Comparison of ENCODE assay signal across 18 cellular contexts in genomic region chr10:131738396-131738735, GRCh38.
DNase-seq lines count a peak whose midpoint lies in the region; ATAC-seq, FAIRE-seq and TF ChIP-seq lines count a peak whose summit lies in the region.
"Had no signal": no experiment of that assay in that cellular context is flagged by ENCODE, and none has a peak within 500 bp of the region (broad histone marks: within the 10 kb centered on the region; RNA-seq: fewer than 3 reads in every experiment).

No MANE protein-coding gene starts in this region.

- no peak for FAIRE-seq in small intestine (lab: Jason Lieb, UNC)
- FAIRE-seq: GM19239 had no signal

- peaks cover 4% of the 10 kb centered on the region for H3K27me3 Mint-ChIP-seq in neural progenitor cell (ENCODE audit: insufficient read depth, low read depth)
- H3K27me3 Mint-ChIP-seq: B cell, IgD-negative memory B cell had no signal

- intact Hi-C loops in dorsolateral prefrontal cortex (cut with DNase I), result no loop called here

- H3K9me3 ChIP-seq in RWPE2 (ENCODE audit: severe bottlenecking), result peaks cover 3% of the 10 kb centered on the region
- H3K9me3 ChIP-seq in neural progenitor cell (ENCODE audit: low read depth), result no peaks in the 10 kb centered on the region
- no peaks in the 10 kb centered on the region for H3K9me3 ChIP-seq in small intestine (ENCODE audit: control insufficient read depth, low read depth)
- H3K9me3 ChIP-seq: SJCRH30 had no signal

- no peaks in the 10 kb centered on the region for H3K79me2 ChIP-seq in neural progenitor cell (ENCODE audit: low read depth)

- H3K4me2 ChIP-seq in neural progenitor cell, result no peak overlapping the region

- 49 to 58% (median 49%) methylated on average over 11 of the region's 11 CpGs for WGBS in small intestine, 3 donors

- H3K4me1 ChIP-seq in RWPE2 (ENCODE audit: insufficient read depth, poor library complexity, severe bottlenecking) (no peaks in the 10 kb centered on the region), neural progenitor cell (peaks cover 6% of the 10 kb centered on the region), small intestine (ENCODE audit: control insufficient read depth in 2 of 2, insufficient read depth in 1 of 2, low read depth in 1 of 2, low read length in 1 of 2) (no peaks in the 10 kb centered on the region)
- H3K4me1 ChIP-seq: SJCRH30 had no signal

- ATAC-seq in RWPE2 (ENCODE audit: low read depth) (no peak), GM21447 (IDR thresholded peaks at IDR 0.05; ENCODE audit: unreplicated experiment) (no peak)

- H3K4me3 Mint-ChIP-seq in neural progenitor cell, result no peak overlapping the region
- H3K4me3 Mint-ChIP-seq: B cell; CD4-positive, alpha-beta memory T cell; IgD-negative memory B cell had no signal

- TF ChIP-seq CTCF in RWPE2 (IDR thresholded peaks at IDR 0.05; ENCODE audit: poor library complexity, severe bottlenecking) (no peak), dorsolateral prefrontal cortex (IDR thresholded peaks at IDR 0.05 in 54 of 56, conservative IDR thresholded peaks at IDR 0.05 in 2 of 56; ENCODE audit: low read depth in 1 of 56, partially characterized antibody in 56 of 56) (no peak), neural progenitor cell (IDR thresholded peaks at IDR 0.05) (no peak)

- H3K27ac Mint-ChIP-seq in neural progenitor cell, result no peak overlapping the region
- H3K27ac Mint-ChIP-seq: B cell; CD4-positive, alpha-beta memory T cell; IgD-negative memory B cell had no signal

- no peaks in the 10 kb centered on the region for H3F3A ChIP-seq in neural progenitor cell (ENCODE audit: low read depth)

- H3K4me1 Mint-ChIP-seq in neural progenitor cell, result peaks cover 15% of the 10 kb centered on the region
- H3K4me1 Mint-ChIP-seq: CD4-positive, alpha-beta memory T cell; IgD-negative memory B cell had no signal

- H3K27ac ChIP-seq in RWPE2 (ENCODE audit: poor library complexity, severe bottlenecking) (no peak overlapping the region), dorsolateral prefrontal cortex (peak overlapping the region in 35 of 59 donors; percentile 12 to 83 (median 54)), neural progenitor cell (no peak overlapping the region), temporal lobe (ENCODE audit: low read depth, low read length) (peak overlapping the region; percentile 85), small intestine (ENCODE audit: low read depth in 1 of 2, low read length in 1 of 2) (no peak overlapping the region)
- H3K27ac ChIP-seq: SJCRH30 had no signal

- H3K27me3 ChIP-seq in RWPE2 (ENCODE audit: insufficient read depth, poor library complexity, severe bottlenecking), result peaks cover 3% of the 10 kb centered on the region
- peaks cover 0 to 10% (median 0%) of the 10 kb centered on the region in 45 donors for H3K27me3 ChIP-seq in dorsolateral prefrontal cortex
- H3K27me3 ChIP-seq in neural progenitor cell, result no peaks in the 10 kb centered on the region
- no peaks in the 10 kb centered on the region for H3K27me3 ChIP-seq in small intestine (ENCODE audit: control insufficient read depth in 2 of 2, insufficient read depth in 2 of 2, low read length in 2 of 2)
- H3K27me3 ChIP-seq: SJCRH30 had no signal

- H3K36me3 ChIP-seq in RWPE2 (ENCODE audit: low read depth), result no peaks in the 10 kb centered on the region
- H3K36me3 ChIP-seq in neural progenitor cell, result no peaks in the 10 kb centered on the region
- H3K36me3 ChIP-seq in small intestine (ENCODE audit: control insufficient read depth in 2 of 2, insufficient read depth in 2 of 2, low read length in 2 of 2), result no peaks in the 10 kb centered on the region
- H3K36me3 ChIP-seq: SJCRH30 had no signal

- H3K9ac ChIP-seq in neural progenitor cell, result no peak overlapping the region

- H3K4me3 ChIP-seq in RWPE2 (ENCODE audit: severe bottlenecking) (no peak overlapping the region), dorsolateral prefrontal cortex (no peak overlapping the region), neural progenitor cell (no peak overlapping the region), small intestine (ENCODE audit: low read depth in 1 of 2, low read length in 2 of 2) (no peak overlapping the region)
- H3K4me3 ChIP-seq: SJCRH30 had no signal

- no peaks in the 10 kb centered on the region for H3K36me3 Mint-ChIP-seq in neural progenitor cell
- H3K36me3 Mint-ChIP-seq: CD4-positive, alpha-beta memory T cell; IgD-negative memory B cell had no signal

- H3K9me3 Mint-ChIP-seq in neural progenitor cell, result peaks cover 15% of the 10 kb centered on the region

- H2AFZ ChIP-seq in neural progenitor cell (replicated peaks), result no peak overlapping the region

- no peaks in the 10 kb centered on the region for H4K20me1 ChIP-seq in neural progenitor cell (ENCODE audit: low read depth)

- peak; percentile 33 for DNase-seq in RWPE2 (ENCODE audit: low spot score)
- DNase-seq in dorsolateral prefrontal cortex, result peak in 1 of 10 donors; percentile 39
- DNase-seq in neural progenitor cell (ENCODE audit: low spot score), result peak; percentile 1
- DNase-seq in small intestine, result no peak
- DNase-seq in cerebellar nuclear complex (lab: John Stamatoyannopoulos, UW), result no peak
- DNase-seq: CD4-positive, alpha-beta memory T cell; HCEC 1CT; Kasumi-1; MM.1S; NCI-H187 treated with DMSO at 0.1 percent for 48 hours; NCI-H526 treated with DMSO at 0.1 percent for 48 hours; RPMI8226; SJCRH30 had no signal

Comparison
In these comparisons a context has a peak if more than half of its experiments do, and no peak if none do; other contexts are left out.
1. DNase-seq: peak in RWPE2 (single experiment) and neural progenitor cell (single experiment); none in small intestine (single experiment) and cerebellar nuclear complex (0 of 2).
2. H3K27ac ChIP-seq: peak in dorsolateral prefrontal cortex (35 of 59) and temporal lobe (single experiment); none in RWPE2 (single experiment), neural progenitor cell (single experiment) and small intestine (0 of 2).